8 cellular contexts compared by ENCODE assay signal in the genomic region with DNA sequence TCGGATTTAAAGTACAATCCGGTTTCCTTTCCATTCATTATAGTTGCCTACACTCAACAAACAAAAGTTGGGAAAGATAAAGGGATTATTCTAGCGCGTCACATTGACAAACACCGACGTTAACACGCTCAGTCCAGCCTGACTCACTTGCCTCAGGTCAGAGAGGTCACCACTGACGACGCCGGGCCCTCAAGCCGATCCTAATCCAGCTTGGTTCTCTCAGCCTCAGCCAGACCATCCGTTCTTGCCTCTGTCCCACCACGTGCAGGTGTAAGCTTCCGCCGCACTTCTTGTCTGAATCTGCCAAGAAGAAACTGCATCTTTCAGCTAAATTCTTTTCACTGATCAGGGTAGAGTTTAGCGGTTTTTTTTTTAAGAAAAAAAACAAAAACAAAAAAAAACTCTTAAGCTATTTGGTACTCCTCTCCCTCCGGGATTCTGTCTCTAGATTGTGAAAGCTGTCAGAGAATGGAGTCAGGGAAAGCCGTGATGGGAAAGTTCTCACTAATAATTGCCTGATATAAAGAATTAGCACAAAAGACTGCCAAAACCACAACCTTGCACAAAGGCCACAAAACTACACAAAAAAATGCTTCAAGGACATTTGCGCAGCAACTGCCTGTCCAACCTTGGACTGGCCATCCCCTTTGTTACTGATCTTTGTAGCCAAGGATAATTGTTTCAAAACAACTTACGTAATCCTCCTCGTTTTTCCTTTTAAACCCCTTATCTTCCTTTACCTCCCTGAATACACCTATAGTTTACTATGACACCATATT. TPM values are rescaled to one million over a fixed set of nuclear protein-coding genes. Genes with fewer than 3 reads are reported as not detected.
DNase-seq lines count a peak whose midpoint lies in the region; ATAC-seq and TF ChIP-seq lines count a peak whose summit lies in the region.

No MANE protein-coding gene starts in this region.

- dilution Hi-C loops in mammary epithelial cell (cut with HindIII; ENCODE audit: low sequenced_read_pairs): no loop called here

- H2AFZ ChIP-seq in PC-3 (ENCODE audit: low read length) (peak overlapping the region; percentile 61), mammary epithelial cell (ENCODE audit: low read depth, low read length) (peak overlapping the region; percentile 93)

- H3K9me3 ChIP-seq in PC-3 (ENCODE audit: low read length) (no peaks in the 10 kb centered on the region), mammary epithelial cell (replicated peaks; ENCODE audit: insufficient read depth, low read length) (no peaks in the 10 kb centered on the region), skeletal muscle tissue (ENCODE audit: control insufficient read depth in 3 of 3, low read length in 3 of 3) (no peaks in the 10 kb centered on the region)

- H3K36me3 ChIP-seq in PC-3 (ENCODE audit: low read depth, low read length) (no peaks in the 10 kb centered on the region), mammary epithelial cell (ENCODE audit: insufficient read depth, low read length) (no peaks in the 10 kb centered on the region), skeletal muscle tissue (ENCODE audit: control insufficient read depth in 3 of 3, insufficient read depth in 3 of 3, low read length in 3 of 3) (no peaks in the 10 kb centered on the region)

- no peaks in the 10 kb centered on the region for H3K9me2 ChIP-seq in PC-3 (replicated peaks; ENCODE audit: low read length)

- CTCF ChIA-PET in PC-3 (lab: Charles Lee): no interaction called here
- CTCF ChIA-PET in mammary epithelial cell (lab: Charles Lee; ENCODE audit: low non-redundant PET): no interaction called here

- H3K4me3 ChIP-seq in PC-3 (ENCODE audit: low read length) (peak overlapping the region; percentile 77), mammary epithelial cell (replicated peaks in 1 of 3; ENCODE audit: insufficient read depth in 1 of 3, low read depth in 2 of 3, low read length in 3 of 3) (peak overlapping the region in 2 of 3 experiments; percentile 23 to 65), skeletal muscle tissue (ENCODE audit: low read length in 3 of 3) (peak overlapping the region; percentile 64 to 76 (median 71))

- 40% methylated on average over 19 of the region's 21 CpGs for WGBS in mammary epithelial cell (ENCODE audit: low coverage, missing lambda C conversion rate)

- in situ Hi-C loops in mammary epithelial cell (cut with MboI; ENCODE audit: low sequenced_read_pairs in 2 of 2): no loop called here

- H3K4me2 ChIP-seq in PC-3 (ENCODE audit: low read length) (peak overlapping the region; percentile 92), mammary epithelial cell (ENCODE audit: insufficient read depth, low read depth, low read length) (peak overlapping the region; percentile 98)

- peak; percentile 18 for ATAC-seq in PC-3
- no peak for ATAC-seq in HG03342 (IDR thresholded peaks at IDR 0.05; ENCODE audit: unreplicated experiment)

- H4K20me1 ChIP-seq in PC-3 (ENCODE audit: low read length): peaks cover 4% of the 10 kb centered on the region; the same call in 1 of the 2 replicates
- H4K20me1 ChIP-seq in mammary epithelial cell (ENCODE audit: insufficient read depth, low read length): no peaks in the 10 kb centered on the region

- H3K79me2 ChIP-seq in PC-3 (ENCODE audit: low read length) (peaks cover 26% of the 10 kb centered on the region), mammary epithelial cell (ENCODE audit: insufficient read depth, low read length) (peaks cover 10% of the 10 kb centered on the region)

- intact Hi-C loops in PC-3 (cut with micrococcal nuclease): loop anchor here (10.0 kb wide), 1 partner anchor 829 kb away; a partner anchor contains a TSS
- intact Hi-C loops in mammary epithelial cell (cut with micrococcal nuclease): loop anchor here (10.0 kb wide), 1 partner anchor 579 kb away; a partner anchor contains a TSS

- H3K4me1 ChIP-seq in PC-3 (ENCODE audit: insufficient read depth, low read length): peaks cover 13% of the 10 kb centered on the region
- H3K4me1 ChIP-seq in mammary epithelial cell (ENCODE audit: insufficient read depth, low read length): peaks cover 17% of the 10 kb centered on the region
- peaks cover 15 to 24% (median 17%) of the 10 kb centered on the region in 3 donors for H3K4me1 ChIP-seq in skeletal muscle tissue (ENCODE audit: control insufficient read depth in 3 of 3, insufficient read depth in 3 of 3, low read length in 3 of 3)

- TF ChIP-seq CTCF in PC-3 (conservative IDR thresholded peaks at IDR 0.05; ENCODE audit: low read depth, low read length) (no peak), mammary epithelial cell (conservative IDR thresholded peaks at IDR 0.05 in 1 of 2, IDR thresholded peaks at IDR 0.05 in 1 of 2; ENCODE audit: extremely low read depth in 1 of 2, insufficient read depth in 1 of 2, low read depth in 1 of 2, low read length in 2 of 2) (no peak)

- H3K27ac ChIP-seq in PC-3 (ENCODE audit: low read length): peak overlapping the region; percentile 81
- H3K27ac ChIP-seq in mammary epithelial cell (ENCODE audit: insufficient read depth, low read depth, low read length): no peak overlapping the region
- peak overlapping the region; percentile 63 for H3K27ac ChIP-seq in skeletal muscle tissue (ENCODE audit: low read depth, low read length)

- DNase-seq in NCI-H2196 (lab: John Stamatoyannopoulos, UW; ENCODE audit: unreplicated experiment) (peak; percentile 4), NCI-H2196 treated with DMSO at 0.1 percent for 48 hours (lab: John Stamatoyannopoulos, UW; ENCODE audit: unreplicated experiment) (no peak), PC-3 (peak; percentile 55), mammary epithelial cell (no peak), iris pigment epithelial cell (ENCODE audit: low read depth) (peak; percentile 96)
- no peak for DNase-seq in NK-92 treated with Interleukin-12 subunit alpha and Interleukin-12 subunit beta, amount 100 ng/mL, for 24 hours (lab: John Stamatoyannopoulos, UW)

- BruUV-seq in PC-3 (replicated peaks; lab: Mats Ljungman, UMichigan) (TSS peak; percentile 52), mammary epithelial cell (replicated peaks; lab: Mats Ljungman, UMichigan) (no TSS peak)

- no peaks in the 10 kb centered on the region for H3F3A ChIP-seq in PC-3 (ENCODE audit: low read length, unreplicated experiment)

- H3K27me3 ChIP-seq in PC-3 (ENCODE audit: low read length) (no peaks in the 10 kb centered on the region), mammary epithelial cell (ENCODE audit: insufficient read depth, low read length) (no peaks in the 10 kb centered on the region), skeletal muscle tissue (ENCODE audit: control insufficient read depth in 3 of 3, insufficient read depth in 3 of 3, low read length in 3 of 3) (no peaks in the 10 kb centered on the region)

- peak overlapping the region; percentile 86 for H3K9ac ChIP-seq in PC-3 (ENCODE audit: low read length)
- no peak overlapping the region for H3K9ac ChIP-seq in mammary epithelial cell (ENCODE audit: insufficient read depth, low read length)
- H3K9ac ChIP-seq in skeletal muscle tissue (ENCODE audit: low read depth in 1 of 3, low read length in 3 of 3): peak overlapping the region in 2 of 3 donors; percentile 73

- POLR2A ChIA-PET in PC-3 (lab: Charles Lee; ENCODE audit: unreplicated experiment): interaction anchor here (0.8 kb wide), 1 partner anchor 24 kb away, joined by 6 read pairs; no protein-coding TSS in a partner anchor

RNA-seq across cellular contexts. Expression of a gene that starts 1.2 kb away (rescaled TPM):
- 6.3 and 10.7 TPM in 2 replicates for total RNA-seq in PC-3 (2014; rRNA removed)
- total RNA-seq in mammary epithelial cell: 10 to 100 TPM; 11.3 to 25.4 TPM
- 13.5 TPM for polyA plus RNA-seq in mammary epithelial cell
- 6.7 TPM for polyA minus RNA-seq in mammary epithelial cell
- 29.7 TPM for total RNA-seq in skeletal muscle tissue

RNA-seq across cellular contexts. Expression of a gene that starts 23.5 kb away (rescaled TPM):
- total RNA-seq in PC-3 (2014; rRNA removed) (17.0 and 18.6 TPM in 2 replicates), mammary epithelial cell (10 to 100 TPM; 22.0 to 26.0 TPM), skeletal muscle tissue (19.8 TPM)
- polyA plus RNA-seq in mammary epithelial cell: 8.4 TPM
- 2.6 TPM for polyA minus RNA-seq in mammary epithelial cell

RNA-seq across cellular contexts. Expression of a gene that starts 23.6 kb away (rescaled TPM):
- 20.0 and 28.3 TPM in 2 replicates for total RNA-seq in PC-3 (2014; rRNA removed)
- total RNA-seq in mammary epithelial cell: 10 to 100 TPM; 21.7 to 50.2 TPM
- polyA plus RNA-seq in mammary epithelial cell: 17.6 TPM
- polyA minus RNA-seq in mammary epithelial cell: 40.8 TPM
- total RNA-seq in skeletal muscle tissue: 24.5 TPM

RNA-seq across cellular contexts. Expression of a gene that starts 25.9 kb away (rescaled TPM):
- total RNA-seq in PC-3 (2014; rRNA removed) (0.51 and 1.5 TPM in 2 replicates), mammary epithelial cell (under 1 TPM; 0.67 to 0.80 TPM), skeletal muscle tissue (0.52 TPM)
- polyA plus RNA-seq in mammary epithelial cell: 0.17 TPM
- not detected for polyA minus RNA-seq in mammary epithelial cell

RNA-seq across cellular contexts. Expression of a gene that starts 26.0 kb away (rescaled TPM):
- 16.3 and 24.2 TPM in 2 replicates for total RNA-seq in PC-3 (2014; rRNA removed)
- total RNA-seq in mammary epithelial cell: 10 to 100 TPM; 19.2 to 32.4 TPM
- polyA plus RNA-seq in mammary epithelial cell: 22.4 TPM
- 1.7 TPM for polyA minus RNA-seq in mammary epithelial cell
- total RNA-seq in skeletal muscle tissue: 16.2 TPM

Comparison
In these comparisons a context has a peak if more than half of its experiments do, and no peak if none do; other contexts are left out.
1. DNase-seq: peak in NCI-H2196 (single experiment), PC-3 (single experiment) and iris pigment epithelial cell (single experiment); none in NCI-H2196 treated with DMSO at 0.1 percent for 48 hours (single experiment), mammary epithelial cell (single experiment) and NK-92 treated with Interleukin-12 subunit alpha and Interleukin-12 subunit beta, amount 100 ng/mL, for 24 hours (single experiment).
2. Peak in every context shown above with its lines, with median percentiles within 50 percentile points of each other: H3K4me3 ChIP-seq.